ENCODE assay signal across 25 cellular contexts in genomic region chr14:34424488-34424887, GRCh38.
"Had no signal": no experiment of that assay in that cellular context is flagged by ENCODE, and none has a peak within 500 bp of the region (broad histone marks: within the 10 kb centered on the region; RNA-seq: fewer than 3 reads in every experiment).

No MANE protein-coding gene starts in this region.

- H3K27ac ChIP-seq: coronary artery, parathyroid adenoma, prostate gland, spleen, stomach, thoracic aorta had no signal

- H3K27ac Mint-ChIP-seq: immature natural killer cell; naive B cell; nephron progenitor cell; stimulated activated memory B cell treated with anti-CD40 and anti-IgM and Interleukin-4, amounts not matched to agents 10 μg/mL and 1 μg/mL and 100 μg/mL, for 72 hours had no signal

- H3K79me2 ChIP-seq: parathyroid adenoma had no signal

- H3K36me3 Mint-ChIP-seq: naive B cell; stimulated activated memory B cell treated with anti-CD40 and anti-IgM and Interleukin-4, amounts not matched to agents 10 μg/mL and 1 μg/mL and 100 μg/mL, for 72 hours; type B pancreatic cell had no signal

- H3K9ac ChIP-seq: parathyroid adenoma had no signal

- DNase-seq: effector CD4-positive, alpha-beta T cell; esophagus squamous epithelium; foreskin fibroblast; immature natural killer cell; kidney; left colon; left ventricle myocardium superior; mesendoderm; naive B cell; nephron progenitor cell; right lobe of liver; spleen; stimulated activated CD4-positive, alpha-beta T cell treated with anti-CD3 and anti-CD28 coated beads, Interleukin-15, amount 100 ng/mL, for 24 hours; stimulated activated CD4-positive, alpha-beta T cell treated with anti-CD3 and anti-CD28 coated beads, Interleukin-1b, Interleukin-23, amount 100 ng/mL, for 48 hours; stimulated activated CD4-positive, alpha-beta T cell treated with anti-CD3 and anti-CD28 coated beads, Interleukin-4, amount 100 ng/mL, for 24 hours; stomach; substantia nigra had no signal

- H3K27me3 ChIP-seq: esophagus squamous epithelium, right lobe of liver, spleen, stomach had no signal

- ATAC-seq: left colon; left ventricle myocardium superior; stimulated activated memory B cell treated with anti-CD40 and anti-IgM and Interleukin-4, amounts not matched to agents 10 μg/mL and 1 μg/mL and 100 μg/mL, for 72 hours had no signal

- H3K9me3 Mint-ChIP-seq: type B pancreatic cell had no signal

- H3K27me3 Mint-ChIP-seq: type B pancreatic cell had no signal

- FAIRE-seq: kidney, urothelium cell line had no signal

- H2AFZ ChIP-seq: parathyroid adenoma had no signal

- H3K36me3 ChIP-seq: esophagus squamous epithelium, prostate gland, right lobe of liver, spleen, stomach, thoracic aorta had no signal

- H3K4me3 Mint-ChIP-seq: immature natural killer cell; naive B cell; nephron progenitor cell; stimulated activated memory B cell treated with anti-CD40 and anti-IgM and Interleukin-4, amounts not matched to agents 10 μg/mL and 1 μg/mL and 100 μg/mL, for 72 hours; type B pancreatic cell had no signal

- H3K9me3 ChIP-seq: prostate gland had no signal

- H3K4me3 ChIP-seq: coronary artery, esophagus squamous epithelium, lung, prostate gland, right lobe of liver, spleen, stomach, thoracic aorta had no signal

- H3K4me1 Mint-ChIP-seq: immature natural killer cell; naive B cell; stimulated activated memory B cell treated with anti-CD40 and anti-IgM and Interleukin-4, amounts not matched to agents 10 μg/mL and 1 μg/mL and 100 μg/mL, for 72 hours had no signal

- H3K4me1 ChIP-seq: esophagus squamous epithelium, prostate gland, spleen had no signal
